Comparison of ENCODE assay signal across 1 cellular context in genomic region chr20:22511943-22512910, GRCh38.
TF ChIP-seq lines count a peak whose summit lies in the region.

No MANE protein-coding gene starts in this region.

TF ChIP-seq in HepG2, 621 proteins besides CTCF, POLR2A, EP300 and RAD21 (continued from another document and continues in another):
- TF ChIP-seq IKZF5 (CRISPR knock-in tag; IDR thresholded peaks at IDR 0.05) = peak; percentile 88
- TF ChIP-seq TOE1 (CRISPR knock-in tag; IDR thresholded peaks at IDR 0.05) = 0 out of 2 replicates have a peak, but pooled peaks have one; percentile 23
- TF ChIP-seq SKI (IDR thresholded peaks at IDR 0.05; ENCODE audit: partially characterized antibody) = peak; percentile 89
- no peak for TF ChIP-seq ADNP (CRISPR knock-in tag; IDR thresholded peaks at IDR 0.05)
- peak; percentile 89 for TF ChIP-seq MYC (CRISPR knock-in tag; IDR thresholded peaks at IDR 0.05; ENCODE audit: borderline replicate concordance)
- TF ChIP-seq ZSCAN29 (CRISPR knock-in tag; conservative IDR thresholded peaks at IDR 0.05) = peak; percentile 95; the same call in 1 of the 2 replicates
- no peak; the same call in none of the 2 replicates for TF ChIP-seq ZNF280D (CRISPR knock-in tag; IDR thresholded peaks at IDR 0.05)
- 0 out of 2 replicates have a peak, but pooled peaks have one; percentile 52 for TF ChIP-seq TEF (CRISPR knock-in tag; IDR thresholded peaks at IDR 0.05)
- TF ChIP-seq FIP1L1 (IDR thresholded peaks at IDR 0.05; ENCODE audit: borderline replicate concordance, insufficient read depth, low read depth, low read length) = 0 out of 2 replicates have a peak, but pooled peaks have one; percentile 49
- TF ChIP-seq ZMYM4 (CRISPR knock-in tag; IDR thresholded peaks at IDR 0.05) = peak; percentile 69
- peak; percentile 93 for TF ChIP-seq HDAC2 (CRISPR knock-in tag; IDR thresholded peaks at IDR 0.05)
- TF ChIP-seq AGO2 (optimal IDR thresholded peaks at IDR 0.05; ENCODE audit: low read depth, low read length) = no peak
- TF ChIP-seq ZNF558 (CRISPR knock-in tag; IDR thresholded peaks at IDR 0.05; ENCODE audit: borderline replicate concordance) = no peak
- TF ChIP-seq RFX1 (IDR thresholded peaks at IDR 0.05) = no peak
- TF ChIP-seq ZBTB4 (CRISPR knock-in tag; IDR thresholded peaks at IDR 0.05; ENCODE audit: borderline replicate concordance) = no peak
- TF ChIP-seq EEA1 (CRISPR knock-in tag; IDR thresholded peaks at IDR 0.05; ENCODE audit: borderline replicate concordance) = no peak
- peak; percentile 79 for TF ChIP-seq BCL3 (CRISPR knock-in tag; IDR thresholded peaks at IDR 0.05)
- TF ChIP-seq CERS6 (CRISPR knock-in tag; IDR thresholded peaks at IDR 0.05) = no peak
- TF ChIP-seq ZNF17 (CRISPR knock-in tag; IDR thresholded peaks at IDR 0.05) = no peak
- TF ChIP-seq ZNF414 (CRISPR knock-in tag; IDR thresholded peaks at IDR 0.05) = peak; percentile 86
- no peak for TF ChIP-seq GTF3A (CRISPR knock-in tag; conservative IDR thresholded peaks at IDR 0.05)
- TF ChIP-seq MXD4 (CRISPR knock-in tag; IDR thresholded peaks at IDR 0.05) = peak; percentile 92
- TF ChIP-seq TBP (CRISPR knock-in tag; IDR thresholded peaks at IDR 0.05) = peak; percentile 68; the same call in 1 of the 2 replicates
- TF ChIP-seq ZBTB25 (CRISPR knock-in tag; IDR thresholded peaks at IDR 0.05) = peak; percentile 66
- TF ChIP-seq MTA3 (CRISPR knock-in tag; IDR thresholded peaks at IDR 0.05) = no peak
- no peak for TF ChIP-seq ZMAT5 (CRISPR knock-in tag; IDR thresholded peaks at IDR 0.05; ENCODE audit: borderline replicate concordance, low read depth)
- TF ChIP-seq ZNF251 (CRISPR knock-in tag; IDR thresholded peaks at IDR 0.05) = no peak
- 0 out of 2 replicates have a peak, but pooled peaks have one; percentile 1 for TF ChIP-seq RFX3 (CRISPR knock-in tag; IDR thresholded peaks at IDR 0.05)
- TF ChIP-seq ZNF800 (CRISPR knock-in tag; IDR thresholded peaks at IDR 0.05) = peak; percentile 94
- peak; percentile 74; the same call in 1 of the 2 replicates for TF ChIP-seq NFKB2 (CRISPR knock-in tag; IDR thresholded peaks at IDR 0.05; ENCODE audit: borderline replicate concordance)
- 0 out of 2 replicates have a peak, but pooled peaks have one; percentile 83 for TF ChIP-seq SAFB2 (CRISPR knock-in tag; IDR thresholded peaks at IDR 0.05; ENCODE audit: borderline replicate concordance, low read depth)
- TF ChIP-seq IRX3 (CRISPR knock-in tag; IDR thresholded peaks at IDR 0.05; ENCODE audit: borderline replicate concordance, low read depth) = no peak
- 0 out of 2 replicates have a peak, but pooled peaks have one; percentile 63 for TF ChIP-seq SP140L (CRISPR knock-in tag; IDR thresholded peaks at IDR 0.05; ENCODE audit: borderline replicate concordance)
- TF ChIP-seq ZNF883 (CRISPR knock-in tag; IDR thresholded peaks at IDR 0.05; ENCODE audit: not compliant biosample characterization) = no peak
- TF ChIP-seq TEAD2 (CRISPR knock-in tag; IDR thresholded peaks at IDR 0.05) = peak; percentile 58; the same call in 1 of the 2 replicates
- TF ChIP-seq ZNF891 (CRISPR knock-in tag; IDR thresholded peaks at IDR 0.05) = no peak
- peak; percentile 64 for TF ChIP-seq ZNF781 (CRISPR knock-in tag; IDR thresholded peaks at IDR 0.05; ENCODE audit: borderline replicate concordance, not compliant biosample characterization)
- peak; percentile 67 for TF ChIP-seq ZBTB43 (CRISPR knock-in tag; conservative IDR thresholded peaks at IDR 0.05)
- TF ChIP-seq ELF3 (CRISPR knock-in tag; IDR thresholded peaks at IDR 0.05) = peak; percentile 79
- no peak; the same call in 1 of the 2 replicates for TF ChIP-seq POGK (CRISPR knock-in tag; conservative IDR thresholded peaks at IDR 0.05)
- TF ChIP-seq ZNF670 (CRISPR knock-in tag; IDR thresholded peaks at IDR 0.05; ENCODE audit: borderline replicate concordance) = peak; percentile 83; the same call in 1 of the 2 replicates
- TF ChIP-seq ZNF83 (CRISPR knock-in tag; IDR thresholded peaks at IDR 0.05; ENCODE audit: borderline replicate concordance) = 0 out of 2 replicates have a peak, but pooled peaks have one; percentile 23
